Comparison of ENCODE assay signal across 25 cellular contexts in genomic region chr7:87336136-87336535, GRCh38.
"Had no signal": no experiment of that assay in that cellular context is flagged by ENCODE, and none has a peak within 500 bp of the region (broad histone marks: within the 10 kb centered on the region; RNA-seq: fewer than 3 reads in every experiment).

No MANE protein-coding gene starts in this region.

- H3K4me1 ChIP-seq: left lung, lower lobe of right lung, right atrium auricular region, stomach, testis, thyroid gland, upper lobe of right lung, uterus had no signal

- H3K27ac ChIP-seq: left lung, lower lobe of right lung, ovary, right atrium auricular region, right lobe of liver, stomach, testis, thyroid gland, upper lobe of right lung, uterus had no signal

- H3K4me3 ChIP-seq: left lung, lower lobe of right lung, ovary, right atrium auricular region, right lobe of liver, stomach, testis, thyroid gland, upper lobe of right lung, uterus had no signal

- H3K27ac Mint-ChIP-seq: naive thymus-derived CD4-positive, alpha-beta T cell; natural killer cell treated with Interleukin-12 subunit alpha and Interleukin-12 subunit beta and Interleukin-15 and Interleukin-18, amount 100 ng/mL, for 72 hours; progenitor cell of endocrine pancreas; stimulated activated naive B cell treated with anti-CD40 and anti-IgM and Interleukin-4, amounts not matched to agents 10 μg/mL and 1 μg/mL and 100 μg/mL, for 72 hours had no signal

- H3K27me3 ChIP-seq: left lung, ovary, right atrium auricular region, right lobe of liver, stomach, testis, thyroid gland, upper lobe of right lung, uterus had no signal

- H3K36me3 ChIP-seq: ovary, right atrium auricular region, right lobe of liver, thyroid gland, uterus had no signal

- H3K9me3 Mint-ChIP-seq: natural killer cell treated with Interleukin-12 subunit alpha and Interleukin-12 subunit beta and Interleukin-15 and Interleukin-18, amount 100 ng/mL, for 72 hours had no signal

- DNase-seq: hippocampal formation; kidney glomerular epithelial cell; left cardiac atrium; left lung; lower lobe of right lung; mammary epithelial cell; mesenchymal stem cell; naive thymus-derived CD4-positive, alpha-beta T cell; ovary; right lobe of liver; stimulated activated CD4-positive, alpha-beta T cell treated with anti-CD3 and anti-CD28 coated beads, Interleukin-12 subunit alpha, Interleukin-12 subunit beta, amount 100 ng/mL, for 4 hours; stimulated activated CD4-positive, alpha-beta T cell treated with anti-CD3 and anti-CD28 coated beads, Interleukin-15, amount 100 ng/mL, for 24 hours; stimulated activated CD4-positive, alpha-beta T cell treated with anti-CD3 and anti-CD28 coated beads, Interleukin-2, amount 100 ng/mL, for 24 hours; stimulated activated CD4-positive, alpha-beta T cell treated with anti-CD3 and anti-CD28 coated beads, Interleukin-4, amount 100 ng/mL, for 1 hour; stimulated activated naive B cell treated with anti-CD40 and anti-IgM and Interleukin-4, amounts not matched to agents 10 μg/mL and 1 μg/mL and 100 μg/mL, for 72 hours; stimulated activated naive CD8-positive, alpha-beta T cell treated with anti-CD3 and anti-CD28 coated beads, Interleukin-15, Interleukin-2, amounts not matched to agents 100 U/mL and 50 U/mL, for 24 hours; stomach; testis; thyroid gland; trophoblast cell; upper lobe of right lung; uterus had no signal

- ATAC-seq: left cardiac atrium; left lung; lower lobe of right lung; naive thymus-derived CD4-positive, alpha-beta T cell; natural killer cell treated with Interleukin-12 subunit alpha and Interleukin-12 subunit beta and Interleukin-15 and Interleukin-18, amount 100 ng/mL, for 72 hours; right lobe of liver; stimulated activated naive B cell treated with anti-CD40 and anti-IgM and Interleukin-4, amounts not matched to agents 10 μg/mL and 1 μg/mL and 100 μg/mL, for 72 hours; stimulated activated naive CD8-positive, alpha-beta T cell treated with anti-CD3 and anti-CD28 coated beads, Interleukin-15, Interleukin-2, amounts not matched to agents 100 U/mL and 50 U/mL, for 24 hours; upper lobe of right lung had no signal

- H3K27me3 Mint-ChIP-seq: naive thymus-derived CD4-positive, alpha-beta T cell; natural killer cell treated with Interleukin-12 subunit alpha and Interleukin-12 subunit beta and Interleukin-15 and Interleukin-18, amount 100 ng/mL, for 72 hours; progenitor cell of endocrine pancreas; stimulated activated naive B cell treated with anti-CD40 and anti-IgM and Interleukin-4, amounts not matched to agents 10 μg/mL and 1 μg/mL and 100 μg/mL, for 72 hours had no signal

- H3K4me3 Mint-ChIP-seq: naive thymus-derived CD4-positive, alpha-beta T cell; natural killer cell treated with Interleukin-12 subunit alpha and Interleukin-12 subunit beta and Interleukin-15 and Interleukin-18, amount 100 ng/mL, for 72 hours; stimulated activated naive B cell treated with anti-CD40 and anti-IgM and Interleukin-4, amounts not matched to agents 10 μg/mL and 1 μg/mL and 100 μg/mL, for 72 hours had no signal

- H3K9me3 ChIP-seq: lower lobe of right lung, ovary, right atrium auricular region, right lobe of liver, stomach, testis, thyroid gland, upper lobe of right lung, uterus had no signal
